In the genomic region with DNA sequence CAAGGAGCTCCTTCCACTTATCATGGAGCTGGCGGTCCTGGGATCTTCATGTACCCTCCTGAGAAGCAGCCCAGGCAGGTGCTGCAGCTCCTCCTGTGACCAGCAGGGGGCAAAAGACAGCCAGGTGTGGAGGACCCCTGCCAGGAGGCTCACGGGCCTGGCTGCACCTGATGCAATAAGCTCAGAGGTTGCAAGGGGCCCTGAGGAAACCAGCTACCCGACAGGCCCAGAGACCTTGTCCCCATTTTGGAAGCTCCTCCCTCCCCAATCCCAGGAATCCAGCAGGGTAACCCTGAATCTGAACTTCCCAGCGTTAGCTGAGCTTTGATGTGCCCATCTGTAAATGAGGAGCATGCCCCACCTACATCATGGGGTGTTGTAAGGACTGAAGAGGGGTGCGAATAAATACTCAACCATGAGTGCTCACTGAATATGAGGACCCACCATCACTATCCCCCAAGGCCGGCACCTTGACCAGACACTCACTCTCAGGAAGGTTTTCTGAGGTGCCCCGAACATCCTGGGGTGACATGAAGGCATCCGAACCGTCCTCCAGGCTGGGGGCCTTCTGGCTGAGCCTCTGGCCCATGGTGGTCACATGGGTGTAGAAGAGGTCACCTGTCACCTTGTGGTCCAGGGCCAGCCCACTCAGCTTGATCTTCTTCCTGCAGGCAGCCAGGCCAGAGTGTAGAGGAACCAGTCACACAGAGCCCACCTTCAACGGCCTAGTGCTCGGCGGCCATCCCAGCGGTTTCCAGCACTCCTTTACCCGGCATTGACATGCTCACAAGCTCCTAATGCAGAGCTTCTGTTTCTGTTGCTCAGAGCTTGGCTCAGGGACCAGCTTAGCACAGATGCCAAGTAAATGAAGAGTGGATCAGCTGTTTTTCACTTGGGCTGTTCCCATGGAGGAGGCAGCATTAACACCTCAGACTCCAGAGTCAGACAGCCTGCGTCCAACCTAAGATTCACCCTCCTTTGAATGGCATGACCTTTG, we compare ENCODE assay signal across 8 cellular contexts. TPM values are rescaled to one million over a fixed set of nuclear protein-coding genes. Genes with fewer than 3 reads are reported as not detected.
DNase-seq lines count a peak whose midpoint lies in the region; ATAC-seq and TF ChIP-seq lines count a peak whose summit lies in the region.

No MANE protein-coding gene starts in this region.

- no peak for TF ChIP-seq POLR2A in Peyer's patch (IDR thresholded peaks at IDR 0.05)

- peak; percentile 62 to 94 (median 78) for TF ChIP-seq CTCF in Peyer's patch (IDR thresholded peaks at IDR 0.05)
- TF ChIP-seq CTCF in left ventricle myocardium inferior (IDR thresholded peaks at IDR 0.05; ENCODE audit: borderline replicate concordance): peak; percentile 92

- no peaks in the 10 kb centered on the region for H3K9me3 ChIP-seq in Peyer's patch
- no peaks in the 10 kb centered on the region for H3K9me3 ChIP-seq in left ventricle myocardium inferior (replicated peaks)

- DNase-seq in NCI-H2081 (lab: John Stamatoyannopoulos, UW) (peak; percentile 38 to 48), NCI-H2081 treated with DMSO at 0.1 percent for 48 hours (lab: John Stamatoyannopoulos, UW) (no peak), Peyer's patch (peak; percentile 61 to 87 (median 73)), left ventricle myocardium inferior (peak; percentile 44)
- peak; percentile 46 to 65 (median 50) for DNase-seq in activated naive CD4-positive, alpha-beta T cell (lab: John Stamatoyannopoulos, UW)
- DNase-seq in stimulated activated CD4-positive, alpha-beta T cell treated with anti-CD3 and anti-CD28 coated beads, Interleukin-12 subunit alpha, Interleukin-12 subunit beta, amount 100 ng/mL, for 48 hours (ENCODE audit: low read depth in 2 of 3, low spot score in 1 of 3): peak in 2 of 3 donors; percentile 59 to 79

- intact Hi-C loops in left ventricle myocardium inferior (cut with micrococcal nuclease): loop anchor here (2.0 kb wide), 1 partner anchor 31 kb away; no protein-coding TSS in a partner anchor

- H3K27ac ChIP-seq in Peyer's patch: no peak overlapping the region
- no peak overlapping the region for H3K27ac ChIP-seq in left ventricle myocardium inferior (replicated peaks)

- H3K4me3 ChIP-seq in Peyer's patch: no peak overlapping the region
- H3K4me3 ChIP-seq in left ventricle myocardium inferior: no peak overlapping the region

- H3K27me3 ChIP-seq in Peyer's patch: no peaks in the 10 kb centered on the region
- H3K27me3 ChIP-seq in left ventricle myocardium inferior (ENCODE audit: low read depth): no peaks in the 10 kb centered on the region

- ATAC-seq in HG03139 (IDR thresholded peaks at IDR 0.05; ENCODE audit: unreplicated experiment) (peak; percentile 60), HG02970 (IDR thresholded peaks at IDR 0.05; ENCODE audit: low FRiP score, unreplicated experiment) (no peak)

- H3K4me1 ChIP-seq in Peyer's patch (peaks cover 0 to 6% (median 0%) of the 10 kb centered on the region in 4 donors), left ventricle myocardium inferior (peaks cover 18% of the 10 kb centered on the region)

- peaks cover 0 to 15% (median 0%) of the 10 kb centered on the region in 3 donors for H3K36me3 ChIP-seq in Peyer's patch
- peaks cover 34% of the 10 kb centered on the region for H3K36me3 ChIP-seq in left ventricle myocardium inferior

RNA-seq across cellular contexts. Expression of a gene that starts 21.7 kb away (rescaled TPM):
- total RNA-seq in Peyer's patch (10 to 100 TPM in 3 of 4 donors, 1 to 10 TPM in 1; 4.6 to 19.0 (median 11.2) TPM), left ventricle myocardium inferior (4.3 TPM)

RNA-seq across cellular contexts. Expression of a gene that starts 33.5 kb away (rescaled TPM):
- total RNA-seq in Peyer's patch (1 to 10 TPM in 1 of 4 donors, not detected in 3; 1.2 TPM), left ventricle myocardium inferior (1.3 TPM)

RNA-seq across cellular contexts. Expression of a gene that starts 36.7 kb away (rescaled TPM):
- total RNA-seq in Peyer's patch: 10 to 100 TPM; 16.8 to 39.6 (median 19.6) TPM
- total RNA-seq in left ventricle myocardium inferior: 61.0 TPM

RNA-seq across cellular contexts. Expression of a gene that starts 43.6 kb away (rescaled TPM):
- total RNA-seq in Peyer's patch (not detected), left ventricle myocardium inferior (not detected)
